Comparison of ENCODE assay signal across 8 cellular contexts in genomic region chr12:120263725-120264040, GRCh38. TPM values are rescaled to one million over a fixed set of nuclear protein-coding genes. Genes with fewer than 3 reads are reported as not detected.
DNase-seq lines count a peak whose midpoint lies in the region; ATAC-seq and TF ChIP-seq lines count a peak whose summit lies in the region.

No MANE protein-coding gene starts in this region.

- H3K4me3 ChIP-seq in AG10803 (ENCODE audit: low read length) = peak overlapping the region; percentile 83
- peak overlapping the region; percentile 24 for H3K4me3 ChIP-seq in SJCRH30
- no peak overlapping the region for H3K4me3 ChIP-seq in neural progenitor cell

- H2AFZ ChIP-seq in neural progenitor cell (replicated peaks) = no peak overlapping the region

- H3K4me1 Mint-ChIP-seq in neural progenitor cell = peaks cover 34% of the 10 kb centered on the region

- H3K27me3 ChIP-seq in SJCRH30 (no peaks in the 10 kb centered on the region), neural progenitor cell (no peaks in the 10 kb centered on the region)

- H4K20me1 ChIP-seq in neural progenitor cell (ENCODE audit: low read depth) = peaks cover 47% of the 10 kb centered on the region

- H3K79me2 ChIP-seq in neural progenitor cell (ENCODE audit: low read depth) = peaks cover 67% of the 10 kb centered on the region

- TF ChIP-seq CTCF in AG10803 (conservative IDR thresholded peaks at IDR 0.05; ENCODE audit: low read length) = no peak
- no peak for TF ChIP-seq CTCF in neural progenitor cell (IDR thresholded peaks at IDR 0.05)

- DNase-seq in AG10803 (ENCODE audit: low read depth) (no peak), SJCRH30 (no peak), epithelial cell of prostate (ENCODE audit: low read depth, low spot score) (no peak), neural progenitor cell (ENCODE audit: low spot score) (no peak), activated gamma-delta T cell (lab: John Stamatoyannopoulos, UW) (no peak), OCI-M2 (lab: John Stamatoyannopoulos, UW; ENCODE audit: unreplicated experiment) (no peak)

- H3K9ac ChIP-seq in neural progenitor cell = no peak overlapping the region

- peaks cover 2% of the 10 kb centered on the region for H3K36me3 Mint-ChIP-seq in neural progenitor cell

- no peaks in the 10 kb centered on the region for H3K9me3 Mint-ChIP-seq in neural progenitor cell

- H3K9me3 ChIP-seq in SJCRH30 (replicated peaks) (no peaks in the 10 kb centered on the region), neural progenitor cell (ENCODE audit: low read depth) (no peaks in the 10 kb centered on the region)

- peaks cover 6% of the 10 kb centered on the region for H3F3A ChIP-seq in neural progenitor cell (ENCODE audit: low read depth)

- ATAC-seq in HG02642 (IDR thresholded peaks at IDR 0.05; ENCODE audit: poor library complexity, unreplicated experiment) (no peak), HG03139 (IDR thresholded peaks at IDR 0.05; ENCODE audit: unreplicated experiment) (no peak)

- peak overlapping the region; percentile 97 for H3K4me2 ChIP-seq in neural progenitor cell

- no peak overlapping the region for H3K27ac Mint-ChIP-seq in neural progenitor cell

- H3K27me3 Mint-ChIP-seq in neural progenitor cell (ENCODE audit: insufficient read depth, low read depth) = peaks cover 6% of the 10 kb centered on the region

- H3K4me1 ChIP-seq in SJCRH30 (peaks cover 25% of the 10 kb centered on the region), neural progenitor cell (peaks cover 20% of the 10 kb centered on the region)

- H3K4me3 Mint-ChIP-seq in neural progenitor cell = peak overlapping the region; percentile 87

- H3K36me3 ChIP-seq in SJCRH30 (no peaks in the 10 kb centered on the region), neural progenitor cell (no peaks in the 10 kb centered on the region)

- H3K27ac ChIP-seq in SJCRH30 = peak overlapping the region; percentile 65; the same call in 1 of the 2 replicates
- peak overlapping the region; percentile 98 for H3K27ac ChIP-seq in epithelial cell of prostate
- no peak overlapping the region for H3K27ac ChIP-seq in neural progenitor cell

RNA-seq across cellular contexts. Expression of gene PXN, which starts 1.8 kb away (rescaled TPM):
- total RNA-seq in SJCRH30 (2014; rRNA removed; shearing (Covaris generic)) = 23.2 and 29.7 TPM in 2 replicates
- 8.2 and 19.3 TPM in 2 replicates for total RNA-seq in neural progenitor cell (ENCODE audit: low replicate concordance)

RNA-seq across cellular contexts. Expression of gene RNU4-2, which starts 28.0 kb away (rescaled TPM):
- under 0.01 TPM in 1 of 2 replicates, not detected in the other for total RNA-seq in SJCRH30 (2014; rRNA removed; shearing (Covaris generic))
- under 0.01 TPM in 1 of 2 replicates, not detected in the other for total RNA-seq in neural progenitor cell (ENCODE audit: low replicate concordance)

RNA-seq across cellular contexts. Expression of gene RNU4-1, which starts 29.4 kb away (rescaled TPM):
- under 0.01 TPM in 2 replicates for total RNA-seq in SJCRH30 (2014; rRNA removed; shearing (Covaris generic))
- under 0.01 TPM in 2 replicates for total RNA-seq in neural progenitor cell (ENCODE audit: low replicate concordance)

RNA-seq across cellular contexts. Expression of gene SIRT4, which starts 38.4 kb away (rescaled TPM):
- total RNA-seq in SJCRH30 (2014; rRNA removed; shearing (Covaris generic)) = 4.0 and 5.5 TPM in 2 replicates
- 3.8 and 6.8 TPM in 2 replicates for total RNA-seq in neural progenitor cell (ENCODE audit: low replicate concordance)
